In the genomic region with DNA sequence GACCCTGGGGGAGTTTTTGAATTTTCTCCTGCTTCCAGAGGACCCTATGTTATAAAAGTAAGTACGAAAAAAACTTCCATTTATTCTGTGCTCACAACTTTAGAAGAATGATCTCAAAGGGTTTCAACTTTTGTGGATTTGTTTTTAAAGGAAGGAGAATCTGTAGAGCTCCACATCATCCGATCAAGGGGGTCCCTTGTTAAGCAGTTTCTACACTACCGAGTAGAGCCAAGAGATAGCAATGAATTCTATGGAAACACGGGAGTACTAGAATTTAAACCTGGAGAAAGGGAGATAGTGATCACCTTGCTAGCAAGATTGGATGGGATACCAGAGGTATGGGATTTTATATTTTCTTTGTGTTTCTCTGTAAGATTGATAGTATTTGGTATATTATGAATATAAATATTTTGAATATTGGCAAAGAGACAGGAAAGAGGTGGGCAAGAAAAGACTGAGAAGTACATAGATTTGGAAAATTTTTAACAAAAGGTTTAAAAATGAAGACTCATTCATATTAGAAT, we compare ENCODE assay signal across 28 cellular contexts.
"Had no signal": no experiment of that assay in that cellular context is flagged by ENCODE, and none has a peak within 500 bp of the region (broad histone marks: within the 10 kb centered on the region; RNA-seq: fewer than 3 reads in every experiment).

No MANE protein-coding gene starts in this region.

- H3K4me3 Mint-ChIP-seq: activated naive CD8-positive, alpha-beta T cell treated with anti-CD3 and anti-CD28 coated beads for 36 hours; immature natural killer cell; naive thymus-derived CD8-positive, alpha-beta T cell; neural progenitor cell; stimulated activated effector memory CD8-positive, alpha-beta T cell treated with anti-CD3 and anti-CD28 coated beads, Interleukin-12 subunit alpha, Interleukin-12 subunit beta, amount 100 ng/mL, for 72 hours; stimulated activated naive CD8-positive, alpha-beta T cell treated with anti-CD3 and anti-CD28 coated beads, Interleukin-15, Interleukin-2, amounts not matched to agents 100 ng/mL and 50 ng/mL, for 24 hours; T-helper 2 cell treated with Interferon-gamma antibody and Interleukin-4, amounts not matched to agents 5 μg/mL and 100 μg/mL, for 36 hours had no signal

- H3K9me3 Mint-ChIP-seq: activated naive CD8-positive, alpha-beta T cell treated with anti-CD3 and anti-CD28 coated beads for 36 hours; immature natural killer cell; naive thymus-derived CD8-positive, alpha-beta T cell; neural progenitor cell; stimulated activated effector memory CD8-positive, alpha-beta T cell treated with anti-CD3 and anti-CD28 coated beads, Interleukin-12 subunit alpha, Interleukin-12 subunit beta, amount 100 ng/mL, for 72 hours; stimulated activated naive CD8-positive, alpha-beta T cell treated with anti-CD3 and anti-CD28 coated beads, Interleukin-15, Interleukin-2, amounts not matched to agents 100 ng/mL and 50 ng/mL, for 24 hours; T-helper 2 cell treated with Interferon-gamma antibody and Interleukin-4, amounts not matched to agents 5 μg/mL and 100 μg/mL, for 36 hours had no signal

- DNase-seq: activated CD4-positive, alpha-beta T cell treated with anti-CD3 and anti-CD28 coated beads for 48 hours; activated CD4-positive, alpha-beta T cell treated with anti-CD3 and anti-CD28 coated beads, Interleukin-2, amount 50 U/mL, for 48 hours; activated CD8-positive, alpha-beta memory T cell treated with anti-CD3 and anti-CD28 coated beads for 24 hours; activated effector memory CD4-positive, alpha-beta T cell treated with Interleukin-2 at 50 U/mL for 16 hours; activated naive CD4-positive, alpha-beta T cell treated with Interleukin-2 at 50 U/mL for 16 hours; activated naive CD8-positive, alpha-beta T cell treated with anti-CD3 and anti-CD28 coated beads for 36 hours; adrenal gland; brain microvascular endothelial cell; cortex of kidney; head of caudate nucleus; hippocampal formation; immature natural killer cell; kidney; midbrain; naive thymus-derived CD8-positive, alpha-beta T cell; occipital lobe; psoas muscle; sigmoid colon; small intestine; stimulated activated CD4-positive, alpha-beta T cell treated with anti-CD3 and anti-CD28 coated beads, Interleukin-4, amount 100 ng/mL, for 24 hours; trophoblast cell had no signal

- H3K27ac Mint-ChIP-seq: activated naive CD8-positive, alpha-beta T cell treated with anti-CD3 and anti-CD28 coated beads for 36 hours; immature natural killer cell; naive thymus-derived CD8-positive, alpha-beta T cell; neural progenitor cell; stimulated activated effector memory CD8-positive, alpha-beta T cell treated with anti-CD3 and anti-CD28 coated beads, Interleukin-12 subunit alpha, Interleukin-12 subunit beta, amount 100 ng/mL, for 72 hours; stimulated activated naive CD8-positive, alpha-beta T cell treated with anti-CD3 and anti-CD28 coated beads, Interleukin-15, Interleukin-2, amounts not matched to agents 100 ng/mL and 50 ng/mL, for 24 hours; T-helper 2 cell treated with Interferon-gamma antibody and Interleukin-4, amounts not matched to agents 5 μg/mL and 100 μg/mL, for 36 hours had no signal

- H3K27me3 Mint-ChIP-seq: stimulated activated naive CD8-positive, alpha-beta T cell treated with anti-CD3 and anti-CD28 coated beads, Interleukin-15, Interleukin-2, amounts not matched to agents 100 ng/mL and 50 ng/mL, for 24 hours had no signal

- H3K36me3 Mint-ChIP-seq: activated naive CD8-positive, alpha-beta T cell treated with anti-CD3 and anti-CD28 coated beads for 36 hours; immature natural killer cell; naive thymus-derived CD8-positive, alpha-beta T cell; stimulated activated effector memory CD8-positive, alpha-beta T cell treated with anti-CD3 and anti-CD28 coated beads, Interleukin-12 subunit alpha, Interleukin-12 subunit beta, amount 100 ng/mL, for 72 hours had no signal

- H3K4me3 ChIP-seq: adrenal gland, ascending aorta, gastroesophageal sphincter, neural progenitor cell, psoas muscle, sigmoid colon, thoracic aorta had no signal

- H3K4me1 Mint-ChIP-seq: activated naive CD8-positive, alpha-beta T cell treated with anti-CD3 and anti-CD28 coated beads for 36 hours; immature natural killer cell; naive thymus-derived CD8-positive, alpha-beta T cell; stimulated activated effector memory CD8-positive, alpha-beta T cell treated with anti-CD3 and anti-CD28 coated beads, Interleukin-12 subunit alpha, Interleukin-12 subunit beta, amount 100 ng/mL, for 72 hours had no signal
